In genomic region chr6:109521100-109521499, GRCh38 we compare ENCODE assay signal across 15 cellular contexts.
"Had no signal": no experiment of that assay in that cellular context is flagged by ENCODE, and none has a peak within 500 bp of the region (broad histone marks: within the 10 kb centered on the region; RNA-seq: fewer than 3 reads in every experiment).

No MANE protein-coding gene starts in this region.

- H3K4me3 Mint-ChIP-seq: immature natural killer cell, neural crest cell had no signal

- DNase-seq: activated gamma-delta T cell treated with Interleukin-2 at 50 U/mL for 16 hours; cerebellar nuclear complex; effector CD8-positive, alpha-beta T cell; immature natural killer cell; kidney glomerular epithelial cell; left ventricle myocardium inferior; mammary epithelial cell; psoas muscle; right cardiac atrium; stimulated activated CD4-positive, alpha-beta T cell treated with anti-CD3 and anti-CD28 coated beads, Interleukin-2, amount 100 ng/mL, for 24 hours; stimulated activated naive CD8-positive, alpha-beta T cell treated with anti-CD3 and anti-CD28 coated beads, Interleukin-15, Interleukin-2, amounts not matched to agents 100 U/mL and 50 U/mL, for 24 hours; transverse colon had no signal

- H3K4me1 Mint-ChIP-seq: neural crest cell had no signal

- H3K9me3 Mint-ChIP-seq: neural crest cell had no signal

- ATAC-seq: activated CD4-positive, CD25-positive, alpha-beta regulatory T cell treated with anti-CD3 and anti-CD28 coated beads, Interleukin-2, amount 50 U/mL, for 24 hours; activated naive CD4-positive, alpha-beta T cell treated with anti-CD3 and anti-CD28 coated beads, Interleukin-2, amount 50 U/mL, for 72 hours; psoas muscle; right cardiac atrium; stimulated activated naive CD8-positive, alpha-beta T cell treated with anti-CD3 and anti-CD28 coated beads, Interleukin-15, Interleukin-2, amounts not matched to agents 100 U/mL and 50 U/mL, for 24 hours had no signal
